12 cellular contexts compared by ENCODE assay signal in the genomic region with DNA sequence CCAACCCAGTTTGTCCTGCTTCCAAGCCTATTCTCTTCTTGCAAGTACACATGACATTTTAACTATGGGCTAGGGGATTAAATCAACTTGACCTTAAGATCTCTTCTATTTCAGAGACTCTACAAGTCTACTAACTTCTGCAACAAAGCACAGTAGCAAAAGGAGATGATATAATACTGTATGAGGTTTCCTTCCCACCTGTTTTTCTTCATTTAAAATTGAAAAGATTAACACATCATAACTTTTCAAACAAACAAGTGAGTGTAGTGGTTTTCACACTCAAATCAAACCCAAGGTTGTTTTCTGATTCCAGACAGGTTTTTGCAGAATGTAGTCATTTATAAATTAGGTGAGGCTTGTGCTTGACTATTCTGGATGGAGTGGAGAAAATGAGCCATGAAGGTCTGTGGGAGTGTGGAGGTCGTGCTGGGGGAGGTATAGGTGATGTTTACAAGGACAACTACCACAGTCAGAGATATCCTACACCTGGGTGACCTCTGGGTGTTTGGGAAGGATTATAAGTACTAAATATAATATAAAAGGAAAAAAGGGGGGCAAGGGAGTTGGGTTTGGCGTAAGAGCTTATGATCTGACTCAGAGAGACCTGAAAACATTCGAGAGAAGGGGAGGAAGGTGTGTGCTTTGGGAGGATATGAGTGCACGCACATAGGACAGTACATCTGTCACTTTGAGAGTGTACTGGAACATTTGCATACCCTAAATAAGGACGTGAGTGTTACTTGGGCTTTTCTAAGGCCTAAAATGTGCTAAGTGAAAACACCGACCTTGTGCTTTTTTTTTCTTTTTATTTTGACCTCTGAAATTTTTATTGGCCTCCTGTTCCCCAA. TPM values are rescaled to one million over a fixed set of nuclear protein-coding genes. Genes with fewer than 3 reads are reported as not detected.
A peak's percentile ranks its signal among the peaks of the same experiment; 100 is the strongest.
DNase-seq lines count a peak whose midpoint lies in the region; ATAC-seq, FAIRE-seq and TF ChIP-seq lines count a peak whose summit lies in the region.
"Had no signal": no experiment of that assay in that cellular context is flagged by ENCODE, and none has a peak within 500 bp of the region (broad histone marks: within the 10 kb centered on the region; RNA-seq: fewer than 3 reads in every experiment).

No MANE protein-coding gene starts in this region.

- H3K27me3 ChIP-seq in breast epithelium, result no peaks in the 10 kb centered on the region
- no peaks in the 10 kb centered on the region for H3K27me3 ChIP-seq in GM23338 (ENCODE audit: insufficient read depth)
- no peaks in the 10 kb centered on the region for H3K27me3 ChIP-seq in osteoblast (ENCODE audit: insufficient read depth, low read length)
- H3K27me3 ChIP-seq: ovary had no signal

- peak; percentile 31 for FAIRE-seq in GM12891 (lab: Jason Lieb, UNC)

- H3K4me1 ChIP-seq in breast epithelium (no peaks in the 10 kb centered on the region), GM23338 (ENCODE audit: insufficient read depth) (0 out of 2 replicates have a peak, but pooled peaks cover 4% of the 10 kb centered on the region), osteoblast (ENCODE audit: insufficient read depth, low read length) (peaks cover 32% of the 10 kb centered on the region)

- no peaks in the 10 kb centered on the region for H3K36me3 ChIP-seq in breast epithelium
- peaks cover 3% of the 10 kb centered on the region; the same call in 1 of the 2 replicates for H3K36me3 ChIP-seq in GM23338 (ENCODE audit: insufficient read depth)
- no peaks in the 10 kb centered on the region for H3K36me3 ChIP-seq in osteoblast (ENCODE audit: insufficient read depth, low read length)
- H3K36me3 ChIP-seq: ovary had no signal

- ATAC-seq in HG02870 (IDR thresholded peaks at IDR 0.05; ENCODE audit: unreplicated experiment) (peak; percentile 97), GM23338 (no peak), HG03565 (IDR thresholded peaks at IDR 0.05; ENCODE audit: unreplicated experiment) (no peak)
- peak; percentile 90 to 91 for ATAC-seq in activated T-cell treated with anti-CD3 and anti-CD28 coated beads, Interleukin-2, amount 50 U/mL, for 4 hours
- ATAC-seq: PC-3 had no signal

- H3K4me3 ChIP-seq in breast epithelium (no peak overlapping the region), GM23338 (no peak overlapping the region), osteoblast (ENCODE audit: insufficient read depth, low read length) (no peak overlapping the region)
- H3K4me3 ChIP-seq: ovary had no signal

- H3K4me2 ChIP-seq in GM23338 (no peak overlapping the region), osteoblast (ENCODE audit: insufficient read depth, low read length) (no peak overlapping the region)

- intact Hi-C loops in breast epithelium (cut with DNase I; ENCODE audit: low total_unique reads), result no loop called here

- DNase-seq in GM12891 (ENCODE audit: insufficient read length, low spot score), result peak; percentile 19
- DNase-seq in activated T-cell treated with anti-CD3 and anti-CD28 coated beads, Interleukin-2, amount 50 U/mL, for 4 hours, result no peak
- peak; percentile 63 for DNase-seq in stimulated activated CD4-positive, alpha-beta T cell treated with anti-CD3 and anti-CD28 coated beads, Interleukin-15, amount 100 ng/mL, for 24 hours
- DNase-seq in breast epithelium (ENCODE audit: low spot score in 2 of 2), result no peak
- no peak for DNase-seq in GM23338 (ENCODE audit: low spot score)
- DNase-seq in osteoblast (ENCODE audit: insufficient read length, low spot score, missing footprints), result no peak
- DNase-seq: mammary epithelial cell, NCI-H2227 treated with DMSO at 0.1 percent for 48 hours, ovary, PC-3 had no signal

- H3K27ac Mint-ChIP-seq in GM23338, result no peak overlapping the region

- H3K27ac ChIP-seq in breast epithelium (no peak overlapping the region), GM23338 (ENCODE audit: low read depth) (no peak overlapping the region), osteoblast (ENCODE audit: low read depth, low read length) (no peak overlapping the region)
- H3K27ac ChIP-seq: ovary had no signal

- no peak overlapping the region for H2AFZ ChIP-seq in GM23338
- H2AFZ ChIP-seq in osteoblast (ENCODE audit: low read length), result no peak overlapping the region

- TF ChIP-seq POLR2A in GM12891 (IDR thresholded peaks at IDR 0.05; ENCODE audit: low read depth, low read length) (no peak), breast epithelium (IDR thresholded peaks at IDR 0.05) (no peak)

- peaks cover 24% of the 10 kb centered on the region for H3K36me3 Mint-ChIP-seq in activated T-cell treated with anti-CD3 and anti-CD28 coated beads, Interleukin-2, amount 50 U/mL, for 4 hours (ENCODE audit: insufficient read depth)
- H3K36me3 Mint-ChIP-seq in GM23338 (ENCODE audit: low read depth), result no peaks in the 10 kb centered on the region

- TF ChIP-seq CTCF in breast epithelium (IDR thresholded peaks at IDR 0.05) (no peak), GM23338 (conservative IDR thresholded peaks at IDR 0.05; ENCODE audit: low read depth in 2 of 2) (no peak), osteoblast (IDR thresholded peaks at IDR 0.05; ENCODE audit: extremely low read depth, low read depth, low read length) (no peak)

- H3K9me2 ChIP-seq in GM23338 (ENCODE audit: insufficient read depth), result peaks cover 5% of the 10 kb centered on the region

- H4K20me1 ChIP-seq in GM23338 (replicated peaks; ENCODE audit: insufficient read depth), result no peaks in the 10 kb centered on the region
- H4K20me1 ChIP-seq in osteoblast (ENCODE audit: insufficient read depth, low read length), result no peaks in the 10 kb centered on the region

- H3K79me2 ChIP-seq in GM23338 (replicated peaks; ENCODE audit: insufficient read depth) (no peaks in the 10 kb centered on the region), osteoblast (ENCODE audit: insufficient read depth, low read length) (no peaks in the 10 kb centered on the region)

- H3F3A ChIP-seq in GM23338 (replicated peaks; ENCODE audit: low read depth), result no peaks in the 10 kb centered on the region

- H3K9me3 ChIP-seq in breast epithelium (no peaks in the 10 kb centered on the region), osteoblast (ENCODE audit: low read depth, low read length) (no peaks in the 10 kb centered on the region)
- H3K9me3 ChIP-seq: ovary had no signal

- H3K4me1 Mint-ChIP-seq in activated T-cell treated with anti-CD3 and anti-CD28 coated beads, Interleukin-2, amount 50 U/mL, for 4 hours (ENCODE audit: low read depth), result peaks cover 71% of the 10 kb centered on the region
- peaks cover 4% of the 10 kb centered on the region; the same call in 1 of the 3 replicates for H3K4me1 Mint-ChIP-seq in GM23338

- no peaks in the 10 kb centered on the region for H3K9me3 Mint-ChIP-seq in activated T-cell treated with anti-CD3 and anti-CD28 coated beads, Interleukin-2, amount 50 U/mL, for 4 hours
- peaks cover 4% of the 10 kb centered on the region; the same call in 2 of the 3 replicates for H3K9me3 Mint-ChIP-seq in GM23338

- H3K4me3 Mint-ChIP-seq in activated T-cell treated with anti-CD3 and anti-CD28 coated beads, Interleukin-2, amount 50 U/mL, for 4 hours, result peak overlapping the region; percentile 2
- H3K4me3 Mint-ChIP-seq in GM23338, result no peak overlapping the region

- H3K27me3 Mint-ChIP-seq in activated T-cell treated with anti-CD3 and anti-CD28 coated beads, Interleukin-2, amount 50 U/mL, for 4 hours (ENCODE audit: low read depth), result no peaks in the 10 kb centered on the region
- H3K27me3 Mint-ChIP-seq in GM23338 (ENCODE audit: insufficient read depth, low read depth, poor library complexity), result peaks cover 6% of the 10 kb centered on the region

TF ChIP-seq in GM12891, 5 proteins besides CTCF, POLR2A, EP300 and RAD21:
- TF ChIP-seq POU2F2 (IDR thresholded peaks at IDR 0.05; ENCODE audit: low read depth, low read length), result 0 out of 2 replicates have a peak, but pooled peaks have one; percentile 30
- TF ChIP-seq SPI1 (IDR thresholded peaks at IDR 0.05; ENCODE audit: low read depth, low read length), result no peak

TF ChIP-seq in GM23338, 12 proteins besides CTCF, POLR2A, EP300 and RAD21 (continues in another document):
- no peak for TF ChIP-seq EZH2phosphoT487 (IDR thresholded peaks at IDR 0.05; ENCODE audit: unreplicated experiment)
- TF ChIP-seq, protein P1, sequence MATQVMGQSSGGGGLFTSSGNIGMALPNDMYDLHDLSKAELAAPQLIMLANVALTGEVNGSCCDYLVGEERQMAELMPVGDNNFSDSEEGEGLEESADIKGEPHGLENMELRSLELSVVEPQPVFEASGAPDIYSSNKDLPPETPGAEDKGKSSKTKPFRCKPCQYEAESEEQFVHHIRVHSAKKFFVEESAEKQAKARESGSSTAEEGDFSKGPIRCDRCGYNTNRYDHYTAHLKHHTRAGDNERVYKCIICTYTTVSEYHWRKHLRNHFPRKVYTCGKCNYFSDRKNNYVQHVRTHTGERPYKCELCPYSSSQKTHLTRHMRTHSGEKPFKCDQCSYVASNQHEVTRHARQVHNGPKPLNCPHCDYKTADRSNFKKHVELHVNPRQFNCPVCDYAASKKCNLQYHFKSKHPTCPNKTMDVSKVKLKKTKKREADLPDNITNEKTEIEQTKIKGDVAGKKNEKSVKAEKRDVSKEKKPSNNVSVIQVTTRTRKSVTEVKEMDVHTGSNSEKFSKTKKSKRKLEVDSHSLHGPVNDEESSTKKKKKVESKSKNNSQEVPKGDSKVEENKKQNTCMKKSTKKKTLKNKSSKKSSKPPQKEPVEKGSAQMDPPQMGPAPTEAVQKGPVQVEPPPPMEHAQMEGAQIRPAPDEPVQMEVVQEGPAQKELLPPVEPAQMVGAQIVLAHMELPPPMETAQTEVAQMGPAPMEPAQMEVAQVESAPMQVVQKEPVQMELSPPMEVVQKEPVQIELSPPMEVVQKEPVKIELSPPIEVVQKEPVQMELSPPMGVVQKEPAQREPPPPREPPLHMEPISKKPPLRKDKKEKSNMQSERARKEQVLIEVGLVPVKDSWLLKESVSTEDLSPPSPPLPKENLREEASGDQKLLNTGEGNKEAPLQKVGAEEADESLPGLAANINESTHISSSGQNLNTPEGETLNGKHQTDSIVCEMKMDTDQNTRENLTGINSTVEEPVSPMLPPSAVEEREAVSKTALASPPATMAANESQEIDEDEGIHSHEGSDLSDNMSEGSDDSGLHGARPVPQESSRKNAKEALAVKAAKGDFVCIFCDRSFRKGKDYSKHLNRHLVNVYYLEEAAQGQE (IDR thresholded peaks at IDR 0.05; ENCODE audit: unreplicated experiment), result no peak
- no peak for TF ChIP-seq NANOG (IDR thresholded peaks at IDR 0.05; ENCODE audit: borderline replicate concordance)

RNA-seq across cellular contexts. Expression of gene CD28, which starts 57.2 kb away (rescaled TPM):
- polyA plus RNA-seq in GM12891 (2012; ENCODE audit: low read depth, missing spikeins), result 0.15 TPM
- 100 to 1,000 TPM in 2 of 3 donors, 10 to 100 TPM in 1; 78.3 to 124 (median 124) TPM for total RNA-seq in activated T-cell treated with anti-CD3 and anti-CD28 coated beads, Interleukin-2, amount 50 U/mL, for 4 hours
- total RNA-seq in breast epithelium, result 1 to 10 TPM; 2.2 to 4.2 (median 2.9) TPM
- not detected in 2 replicates for total RNA-seq in GM23338 (2014; rRNA removed; shearing (Covaris generic))
- polyA plus RNA-seq in GM23338 (2016; fragmentation: Nextera tagmentation; extraction: Ambion mirVana), result not detected in 2 replicates
- total RNA-seq in osteoblast, result not detected in 2 replicates
- total RNA-seq: mammary epithelial cell, PC-3 had no signal
- polyA plus RNA-seq: mammary epithelial cell had no signal

Comparison
In these comparisons a context has a peak if more than half of its experiments do, and no peak if none do; other contexts are left out.
1. DNase-seq: peak in GM12891 (single experiment) and stimulated activated CD4-positive, alpha-beta T cell treated with anti-CD3 and anti-CD28 coated beads, Interleukin-15, amount 100 ng/mL, for 24 hours (single experiment); none in activated T-cell treated with anti-CD3 and anti-CD28 coated beads, Interleukin-2, amount 50 U/mL, for 4 hours (single experiment), breast epithelium (0 of 2), GM23338 (single experiment) and osteoblast (single experiment).
2. ATAC-seq: peak in HG02870 (single experiment) and activated T-cell treated with anti-CD3 and anti-CD28 coated beads, Interleukin-2, amount 50 U/mL, for 4 hours (2 of 2); none in GM23338 (single experiment) and HG03565 (single experiment).
3. RNA of gene CD28, which starts 57.2 kb away (total RNA-seq): 78.3 to 124 TPM in activated T-cell treated with anti-CD3 and anti-CD28 coated beads, Interleukin-2, amount 50 U/mL, for 4 hours; 2.2 to 4.2 TPM in breast epithelium, not detected in GM23338 and not detected in osteoblast; every median in the first group is over 10 times any median in the second.